ENCODE assay signal across 8 cellular contexts in the genomic region with DNA sequence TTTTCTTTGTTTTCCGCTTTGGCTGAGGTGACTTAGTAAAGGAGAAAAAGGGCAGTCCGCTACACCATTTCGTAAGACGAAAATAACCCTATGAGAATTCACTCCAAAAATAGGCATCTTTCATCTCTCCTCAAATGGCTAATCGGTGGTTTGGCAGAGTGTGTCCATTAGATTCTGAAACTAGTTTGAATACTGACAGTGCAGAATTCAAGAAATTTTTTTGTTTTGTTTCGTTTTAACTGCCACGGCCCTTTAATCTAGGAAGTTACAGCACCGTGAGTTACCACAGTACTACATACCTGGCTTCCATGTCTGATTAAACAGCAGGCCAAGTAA.
A peak's percentile ranks its signal among the peaks of the same experiment; 100 is the strongest.
DNase-seq lines count a peak whose midpoint lies in the region; ATAC-seq and TF ChIP-seq lines count a peak whose summit lies in the region.

No MANE protein-coding gene starts in this region.

- peak overlapping the region; percentile 96 for H3K27ac Mint-ChIP-seq in Caco-2 (ENCODE audit: unreplicated experiment)

- peak; percentile 48 for ATAC-seq in GM19025 (IDR thresholded peaks at IDR 0.05; ENCODE audit: low read depth, unreplicated experiment)
- ATAC-seq in HG03108 (IDR thresholded peaks at IDR 0.05; ENCODE audit: unreplicated experiment): peak; percentile 60

- H3K9me3 Mint-ChIP-seq in Caco-2 (ENCODE audit: unreplicated experiment): no peaks in the 10 kb centered on the region

- DNase-seq in Caco-2 (no peak), SJCRH30 (no peak), epithelial cell of esophagus (ENCODE audit: low read depth) (no peak), myocyte (ENCODE audit: low read depth) (peak; percentile 87), 8988T (no peak)
- DNase-seq in stimulated activated CD4-positive, alpha-beta T cell treated with anti-CD3 and anti-CD28 coated beads, Interleukin-4, amount 100 ng/mL, for 4 hours: no peak

- H3K27me3 ChIP-seq in Caco-2 (replicated peaks; ENCODE audit: control insufficient read depth, insufficient read depth, low read length): no peaks in the 10 kb centered on the region
- H3K27me3 ChIP-seq in SJCRH30: no peaks in the 10 kb centered on the region

- H3K4me3 ChIP-seq in Caco-2 (ENCODE audit: low read depth, low read length): peak overlapping the region; percentile 88
- peak overlapping the region; percentile 95 for H3K4me3 ChIP-seq in SJCRH30
- H3K4me3 ChIP-seq in epithelial cell of esophagus (ENCODE audit: low read length): peak overlapping the region; percentile 61

- BruUV-seq in Caco-2 (replicated peaks; lab: Mats Ljungman, UMichigan): TSS peak; percentile 97

- H3K36me3 ChIP-seq in Caco-2 (ENCODE audit: control insufficient read depth, insufficient read depth, low read length) (no peaks in the 10 kb centered on the region), SJCRH30 (no peaks in the 10 kb centered on the region)

- CTCF ChIA-PET in Caco-2 (lab: Charles Lee): no interaction called here

- peak overlapping the region; percentile 87 for H3K27ac ChIP-seq in SJCRH30

- H3K4me3 Mint-ChIP-seq in Caco-2 (ENCODE audit: unreplicated experiment): peak overlapping the region; percentile 97

- no peaks in the 10 kb centered on the region for H3K9me3 ChIP-seq in Caco-2
- H3K9me3 ChIP-seq in SJCRH30 (replicated peaks): no peaks in the 10 kb centered on the region

- POLR2A ChIA-PET in Caco-2 (lab: Charles Lee): no interaction called here

- peaks cover 16% of the 10 kb centered on the region for H3K4me1 Mint-ChIP-seq in Caco-2 (ENCODE audit: low read depth, unreplicated experiment)

- TF ChIP-seq CTCF in Caco-2 (IDR thresholded peaks at IDR 0.05; ENCODE audit: insufficient read depth in 1 of 2, low read depth in 1 of 2, low read length in 1 of 2, severe bottlenecking in 1 of 2, unreplicated experiment in 1 of 2) (no peak), epithelial cell of esophagus (IDR thresholded peaks at IDR 0.05; ENCODE audit: insufficient read depth, low read depth, low read length, missing control alignments) (no peak)

- no peaks in the 10 kb centered on the region for H3K27me3 Mint-ChIP-seq in Caco-2 (ENCODE audit: insufficient read depth, unreplicated experiment)

- H3K4me1 ChIP-seq in Caco-2 (peaks cover 22% of the 10 kb centered on the region), SJCRH30 (peaks cover 5% of the 10 kb centered on the region; the same call in 1 of the 2 replicates)

- intact Hi-C loops in Caco-2 (cut with micrococcal nuclease; ENCODE audit: unreplicated experiment): loop anchor here (1.0 kb wide), 1 partner anchor 34 kb away; no protein-coding TSS in a partner anchor

- H3K36me3 Mint-ChIP-seq in Caco-2 (ENCODE audit: insufficient read depth, unreplicated experiment): peaks cover 6% of the 10 kb centered on the region
